In genomic region chr12:99611590-99611989, GRCh38 we compare ENCODE assay signal across 25 cellular contexts. TPM values are rescaled to one million over a fixed set of nuclear protein-coding genes. Genes with fewer than 3 reads are reported as not detected.
A peak's percentile ranks its signal among the peaks of the same experiment; 100 is the strongest.
DNase-seq lines count a peak whose midpoint lies in the region; ATAC-seq, FAIRE-seq and TF ChIP-seq lines count a peak whose summit lies in the region.
"Had no signal": no experiment of that assay in that cellular context is flagged by ENCODE, and none has a peak within 500 bp of the region (broad histone marks: within the 10 kb centered on the region; RNA-seq: fewer than 3 reads in every experiment).

No MANE protein-coding gene starts in this region.

- H3K27ac ChIP-seq in astrocyte (ENCODE audit: low read depth, low read length): peak overlapping the region; percentile 40

- FAIRE-seq in astrocyte (lab: Jason Lieb, UNC) (no peak), H54 (lab: Jason Lieb, UNC) (no peak)

- no peak overlapping the region for H3K9ac ChIP-seq in astrocyte (ENCODE audit: low read length)

- no peak for ATAC-seq in HG03108 (IDR thresholded peaks at IDR 0.05; ENCODE audit: unreplicated experiment)
- ATAC-seq in stimulated activated memory B cell treated with anti-CD40 and anti-IgM and Interleukin-4, amounts not matched to agents 10 μg/mL and 1 μg/mL and 100 μg/mL, for 72 hours: no peak
- ATAC-seq: HCT116, Panc1 had no signal

- TF ChIP-seq CTCF in astrocyte (IDR thresholded peaks at IDR 0.05; ENCODE audit: insufficient read depth, low read depth, low read length): no peak
- no peak for TF ChIP-seq CTCF in mesothelial cell of epicardium (IDR thresholded peaks at IDR 0.05; ENCODE audit: unreplicated experiment)

- no peaks in the 10 kb centered on the region for H3K79me2 ChIP-seq in astrocyte (ENCODE audit: insufficient read depth, low read length)

- DNase-seq in ELR (ENCODE audit: low read depth) (peak; percentile 50), NCI-H226 (peak; percentile 62), astrocyte (ENCODE audit: low read depth) (peak; percentile 28), mesothelial cell of epicardium (ENCODE audit: low spot score in 2 of 2, unreplicated experiment in 2 of 2) (no peak), H54 (ENCODE audit: insufficient read length, low spot score) (no peak)
- DNase-seq in activated T-helper 1 cell treated with anti-CD3 and anti-CD28 coated beads, Interleukin-12 subunit alpha, Interleukin-12 subunit beta, Interleukin-2, Interleukin-4 antibody, amounts not matched to agents 30 ng/mL and 10 ng/mL and 1 ng/mL, durations not matched to agents 14 hours and 24 hours and 36 hours (ENCODE audit: low spot score): no peak
- DNase-seq: CD4-positive, CD25-positive, alpha-beta regulatory T cell; COR-L47; DMS79 treated with DMSO at 0.1 percent for 48 hours; GDM1; GOT3; Kasumi-1; NCI-H1417; NCI-H1694 treated with DMSO at 0.1 percent for 48 hours; NCI-H2081 treated with DMSO at 0.1 percent for 48 hours; NCI-H748 treated with DMSO at 0.1 percent for 48 hours; T-helper 1 cell had no signal

- H3K4me3 Mint-ChIP-seq in astrocyte (ENCODE audit: unreplicated experiment) (no peak overlapping the region), mesothelial cell of epicardium (no peak overlapping the region)
- no peak overlapping the region for H3K4me3 Mint-ChIP-seq in stimulated activated memory B cell treated with anti-CD40 and anti-IgM and Interleukin-4, amounts not matched to agents 10 μg/mL and 1 μg/mL and 100 μg/mL, for 72 hours
- no peak overlapping the region for H3K4me3 Mint-ChIP-seq in activated T-helper 1 cell treated with anti-CD3 and anti-CD28 coated beads, Interleukin-12 subunit alpha, Interleukin-12 subunit beta, Interleukin-2, Interleukin-4 antibody, amounts not matched to agents 30 ng/mL and 10 ng/mL and 1 ng/mL, durations not matched to agents 14 hours and 24 hours and 36 hours
- H3K4me3 Mint-ChIP-seq: CD4-positive, CD25-positive, alpha-beta regulatory T cell; IgD-negative memory B cell had no signal

- H3K27me3 Mint-ChIP-seq in astrocyte (ENCODE audit: low read depth, unreplicated experiment) (no peaks in the 10 kb centered on the region), mesothelial cell of epicardium (ENCODE audit: low read depth) (no peaks in the 10 kb centered on the region)
- no peaks in the 10 kb centered on the region for H3K27me3 Mint-ChIP-seq in stimulated activated memory B cell treated with anti-CD40 and anti-IgM and Interleukin-4, amounts not matched to agents 10 μg/mL and 1 μg/mL and 100 μg/mL, for 72 hours
- H3K27me3 Mint-ChIP-seq in activated T-helper 1 cell treated with anti-CD3 and anti-CD28 coated beads, Interleukin-12 subunit alpha, Interleukin-12 subunit beta, Interleukin-2, Interleukin-4 antibody, amounts not matched to agents 30 ng/mL and 10 ng/mL and 1 ng/mL, durations not matched to agents 14 hours and 24 hours and 36 hours (ENCODE audit: insufficient read depth): no peaks in the 10 kb centered on the region
- H3K27me3 Mint-ChIP-seq: CD4-positive, CD25-positive, alpha-beta regulatory T cell; IgD-negative memory B cell had no signal

- H3K4me1 ChIP-seq in astrocyte (ENCODE audit: insufficient read depth, low read length): peaks cover 4% of the 10 kb centered on the region

- H4K20me1 ChIP-seq in astrocyte (ENCODE audit: insufficient read depth, low read length): no peaks in the 10 kb centered on the region

- H3K9me3 Mint-ChIP-seq in astrocyte (ENCODE audit: unreplicated experiment): peaks cover 2% of the 10 kb centered on the region
- peaks cover 9% of the 10 kb centered on the region for H3K9me3 Mint-ChIP-seq in mesothelial cell of epicardium
- H3K9me3 Mint-ChIP-seq in stimulated activated memory B cell treated with anti-CD40 and anti-IgM and Interleukin-4, amounts not matched to agents 10 μg/mL and 1 μg/mL and 100 μg/mL, for 72 hours: peaks cover 3% of the 10 kb centered on the region
- no peaks in the 10 kb centered on the region for H3K9me3 Mint-ChIP-seq in activated T-helper 1 cell treated with anti-CD3 and anti-CD28 coated beads, Interleukin-12 subunit alpha, Interleukin-12 subunit beta, Interleukin-2, Interleukin-4 antibody, amounts not matched to agents 30 ng/mL and 10 ng/mL and 1 ng/mL, durations not matched to agents 14 hours and 24 hours and 36 hours

- no peaks in the 10 kb centered on the region for H3K36me3 ChIP-seq in astrocyte (ENCODE audit: insufficient read depth, low read length)

- no peak for TF ChIP-seq POLR2A in H54 (IDR thresholded peaks at IDR 0.05; ENCODE audit: low read depth, low read length)

- no peaks in the 10 kb centered on the region for H3K27me3 ChIP-seq in astrocyte (ENCODE audit: insufficient read depth, low read length)

- no peak overlapping the region for H2AFZ ChIP-seq in astrocyte (ENCODE audit: low read depth, low read length)

- H3K4me3 ChIP-seq in astrocyte (ENCODE audit: insufficient read depth, low read depth, low read length): no peak overlapping the region

- H3K36me3 Mint-ChIP-seq in astrocyte (ENCODE audit: low read depth, unreplicated experiment) (no peaks in the 10 kb centered on the region), mesothelial cell of epicardium (no peaks in the 10 kb centered on the region)
- H3K36me3 Mint-ChIP-seq in stimulated activated memory B cell treated with anti-CD40 and anti-IgM and Interleukin-4, amounts not matched to agents 10 μg/mL and 1 μg/mL and 100 μg/mL, for 72 hours: no peaks in the 10 kb centered on the region
- H3K36me3 Mint-ChIP-seq in activated T-helper 1 cell treated with anti-CD3 and anti-CD28 coated beads, Interleukin-12 subunit alpha, Interleukin-12 subunit beta, Interleukin-2, Interleukin-4 antibody, amounts not matched to agents 30 ng/mL and 10 ng/mL and 1 ng/mL, durations not matched to agents 14 hours and 24 hours and 36 hours (ENCODE audit: low read depth): no peaks in the 10 kb centered on the region
- H3K36me3 Mint-ChIP-seq: CD4-positive, CD25-positive, alpha-beta regulatory T cell; IgD-negative memory B cell had no signal

- intact Hi-C loops in activated T-helper 1 cell treated with anti-CD3 and anti-CD28 coated beads, Interleukin-12 subunit alpha, Interleukin-12 subunit beta, Interleukin-2, Interleukin-4 antibody, amounts not matched to agents 30 ng/mL and 10 ng/mL and 1 ng/mL, durations not matched to agents 14 hours and 24 hours and 36 hours (cut with micrococcal nuclease): no loop called here

- H3K4me1 Mint-ChIP-seq in astrocyte (ENCODE audit: low read depth, unreplicated experiment) (peaks cover 13% of the 10 kb centered on the region), mesothelial cell of epicardium (peaks cover 5% of the 10 kb centered on the region)
- H3K4me1 Mint-ChIP-seq in stimulated activated memory B cell treated with anti-CD40 and anti-IgM and Interleukin-4, amounts not matched to agents 10 μg/mL and 1 μg/mL and 100 μg/mL, for 72 hours: no peaks in the 10 kb centered on the region
- no peaks in the 10 kb centered on the region for H3K4me1 Mint-ChIP-seq in activated T-helper 1 cell treated with anti-CD3 and anti-CD28 coated beads, Interleukin-12 subunit alpha, Interleukin-12 subunit beta, Interleukin-2, Interleukin-4 antibody, amounts not matched to agents 30 ng/mL and 10 ng/mL and 1 ng/mL, durations not matched to agents 14 hours and 24 hours and 36 hours (ENCODE audit: low read depth)
- H3K4me1 Mint-ChIP-seq: CD4-positive, CD25-positive, alpha-beta regulatory T cell had no signal

- H3K27ac Mint-ChIP-seq in astrocyte (ENCODE audit: unreplicated experiment) (peak overlapping the region; percentile 16), mesothelial cell of epicardium (peak overlapping the region; percentile 75)
- H3K27ac Mint-ChIP-seq in stimulated activated memory B cell treated with anti-CD40 and anti-IgM and Interleukin-4, amounts not matched to agents 10 μg/mL and 1 μg/mL and 100 μg/mL, for 72 hours: no peak overlapping the region
- no peak overlapping the region for H3K27ac Mint-ChIP-seq in activated T-helper 1 cell treated with anti-CD3 and anti-CD28 coated beads, Interleukin-12 subunit alpha, Interleukin-12 subunit beta, Interleukin-2, Interleukin-4 antibody, amounts not matched to agents 30 ng/mL and 10 ng/mL and 1 ng/mL, durations not matched to agents 14 hours and 24 hours and 36 hours
- H3K27ac Mint-ChIP-seq: CD4-positive, CD25-positive, alpha-beta regulatory T cell; IgD-negative memory B cell had no signal

- H3K9me3 ChIP-seq in astrocyte (ENCODE audit: insufficient read depth, low read depth, low read length): no peaks in the 10 kb centered on the region

- peak overlapping the region; percentile 56 for H3K4me2 ChIP-seq in astrocyte (ENCODE audit: low read length)

RNA-seq across cellular contexts. Expression of gene GARIN6, which starts 36.0 kb away (rescaled TPM):
- total RNA-seq in astrocyte (not detected in 2 replicates), mesothelial cell of epicardium (not detected in 3 replicates)
- not detected in 2 replicates for total RNA-seq in activated T-helper 1 cell treated with anti-CD3 and anti-CD28 coated beads, Interleukin-12 subunit alpha, Interleukin-12 subunit beta, Interleukin-2, Interleukin-4 antibody, amounts not matched to agents 30 ng/mL and 10 ng/mL and 1 ng/mL, durations not matched to agents 14 hours and 24 hours and 36 hours
- total RNA-seq: A673; CD4-positive, CD25-positive, alpha-beta regulatory T cell; MCF 10A; NCI-H460 had no signal

Comparison
In these comparisons a context has a peak if more than half of its experiments do, and no peak if none do; other contexts are left out.
1. DNase-seq: peak in ELR (single experiment), NCI-H226 (single experiment) and astrocyte (single experiment); none in mesothelial cell of epicardium (0 of 2), H54 (single experiment) and activated T-helper 1 cell treated with anti-CD3 and anti-CD28 coated beads, Interleukin-12 subunit alpha, Interleukin-12 subunit beta, Interleukin-2, Interleukin-4 antibody, amounts not matched to agents 30 ng/mL and 10 ng/mL and 1 ng/mL, durations not matched to agents 14 hours and 24 hours and 36 hours (single experiment).
2. H3K27ac Mint-ChIP-seq: peak in astrocyte (single experiment) and mesothelial cell of epicardium (single experiment); none in stimulated activated memory B cell treated with anti-CD40 and anti-IgM and Interleukin-4, amounts not matched to agents 10 μg/mL and 1 μg/mL and 100 μg/mL, for 72 hours (single experiment) and activated T-helper 1 cell treated with anti-CD3 and anti-CD28 coated beads, Interleukin-12 subunit alpha, Interleukin-12 subunit beta, Interleukin-2, Interleukin-4 antibody, amounts not matched to agents 30 ng/mL and 10 ng/mL and 1 ng/mL, durations not matched to agents 14 hours and 24 hours and 36 hours (single experiment).